In the genomic region with DNA sequence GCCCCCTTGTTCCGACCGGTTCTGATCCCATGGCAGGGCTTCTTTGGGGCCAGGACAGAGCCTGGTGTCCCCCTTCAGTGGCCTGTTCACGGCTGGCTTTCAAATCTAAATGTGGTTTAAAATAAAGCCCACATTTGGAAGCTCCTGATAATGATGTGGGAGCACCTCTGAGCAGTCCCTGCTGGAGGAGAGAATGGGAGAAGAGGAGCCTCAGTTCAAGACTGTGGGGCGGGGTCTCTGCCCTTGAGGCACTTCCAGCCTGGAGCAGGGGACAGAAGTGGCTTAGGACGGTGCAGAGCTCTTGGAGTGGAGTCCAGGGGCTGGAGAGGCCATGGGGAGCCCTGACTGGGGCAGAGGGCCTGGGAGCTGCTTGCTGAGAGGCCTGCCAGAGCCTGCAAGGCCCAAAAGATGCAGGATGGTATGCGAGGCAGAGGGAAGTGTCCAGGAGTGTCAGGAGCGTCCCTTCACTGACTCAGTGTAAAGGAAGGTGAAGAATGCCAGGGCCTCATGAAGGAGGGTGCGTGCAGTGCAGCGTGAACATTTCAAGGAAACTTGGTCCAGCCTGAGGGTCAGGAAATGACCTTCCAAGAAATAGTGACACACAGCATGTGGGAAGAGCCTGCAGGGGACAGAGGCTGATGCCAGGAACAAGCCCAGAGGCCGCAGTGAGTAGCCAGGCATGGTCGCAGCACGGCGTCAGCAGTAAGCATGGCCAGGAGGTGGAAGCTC, we compare ENCODE assay signal across 1 cellular context.
TF ChIP-seq lines count a peak whose summit lies in the region.

No MANE protein-coding gene starts in this region.

TF ChIP-seq in H1, 55 proteins besides CTCF, POLR2A, EP300 and RAD21:
- no peak for TF ChIP-seq GTF2F1 (IDR thresholded peaks at IDR 0.05; ENCODE audit: borderline replicate concordance, low read depth, low read length)
- no peak for TF ChIP-seq TAF1 (IDR thresholded peaks at IDR 0.05; ENCODE audit: low read depth, low read length)
- no peak for TF ChIP-seq POU5F1 (IDR thresholded peaks at IDR 0.05; ENCODE audit: low read depth, low read length)
- TF ChIP-seq, protein P1, sequence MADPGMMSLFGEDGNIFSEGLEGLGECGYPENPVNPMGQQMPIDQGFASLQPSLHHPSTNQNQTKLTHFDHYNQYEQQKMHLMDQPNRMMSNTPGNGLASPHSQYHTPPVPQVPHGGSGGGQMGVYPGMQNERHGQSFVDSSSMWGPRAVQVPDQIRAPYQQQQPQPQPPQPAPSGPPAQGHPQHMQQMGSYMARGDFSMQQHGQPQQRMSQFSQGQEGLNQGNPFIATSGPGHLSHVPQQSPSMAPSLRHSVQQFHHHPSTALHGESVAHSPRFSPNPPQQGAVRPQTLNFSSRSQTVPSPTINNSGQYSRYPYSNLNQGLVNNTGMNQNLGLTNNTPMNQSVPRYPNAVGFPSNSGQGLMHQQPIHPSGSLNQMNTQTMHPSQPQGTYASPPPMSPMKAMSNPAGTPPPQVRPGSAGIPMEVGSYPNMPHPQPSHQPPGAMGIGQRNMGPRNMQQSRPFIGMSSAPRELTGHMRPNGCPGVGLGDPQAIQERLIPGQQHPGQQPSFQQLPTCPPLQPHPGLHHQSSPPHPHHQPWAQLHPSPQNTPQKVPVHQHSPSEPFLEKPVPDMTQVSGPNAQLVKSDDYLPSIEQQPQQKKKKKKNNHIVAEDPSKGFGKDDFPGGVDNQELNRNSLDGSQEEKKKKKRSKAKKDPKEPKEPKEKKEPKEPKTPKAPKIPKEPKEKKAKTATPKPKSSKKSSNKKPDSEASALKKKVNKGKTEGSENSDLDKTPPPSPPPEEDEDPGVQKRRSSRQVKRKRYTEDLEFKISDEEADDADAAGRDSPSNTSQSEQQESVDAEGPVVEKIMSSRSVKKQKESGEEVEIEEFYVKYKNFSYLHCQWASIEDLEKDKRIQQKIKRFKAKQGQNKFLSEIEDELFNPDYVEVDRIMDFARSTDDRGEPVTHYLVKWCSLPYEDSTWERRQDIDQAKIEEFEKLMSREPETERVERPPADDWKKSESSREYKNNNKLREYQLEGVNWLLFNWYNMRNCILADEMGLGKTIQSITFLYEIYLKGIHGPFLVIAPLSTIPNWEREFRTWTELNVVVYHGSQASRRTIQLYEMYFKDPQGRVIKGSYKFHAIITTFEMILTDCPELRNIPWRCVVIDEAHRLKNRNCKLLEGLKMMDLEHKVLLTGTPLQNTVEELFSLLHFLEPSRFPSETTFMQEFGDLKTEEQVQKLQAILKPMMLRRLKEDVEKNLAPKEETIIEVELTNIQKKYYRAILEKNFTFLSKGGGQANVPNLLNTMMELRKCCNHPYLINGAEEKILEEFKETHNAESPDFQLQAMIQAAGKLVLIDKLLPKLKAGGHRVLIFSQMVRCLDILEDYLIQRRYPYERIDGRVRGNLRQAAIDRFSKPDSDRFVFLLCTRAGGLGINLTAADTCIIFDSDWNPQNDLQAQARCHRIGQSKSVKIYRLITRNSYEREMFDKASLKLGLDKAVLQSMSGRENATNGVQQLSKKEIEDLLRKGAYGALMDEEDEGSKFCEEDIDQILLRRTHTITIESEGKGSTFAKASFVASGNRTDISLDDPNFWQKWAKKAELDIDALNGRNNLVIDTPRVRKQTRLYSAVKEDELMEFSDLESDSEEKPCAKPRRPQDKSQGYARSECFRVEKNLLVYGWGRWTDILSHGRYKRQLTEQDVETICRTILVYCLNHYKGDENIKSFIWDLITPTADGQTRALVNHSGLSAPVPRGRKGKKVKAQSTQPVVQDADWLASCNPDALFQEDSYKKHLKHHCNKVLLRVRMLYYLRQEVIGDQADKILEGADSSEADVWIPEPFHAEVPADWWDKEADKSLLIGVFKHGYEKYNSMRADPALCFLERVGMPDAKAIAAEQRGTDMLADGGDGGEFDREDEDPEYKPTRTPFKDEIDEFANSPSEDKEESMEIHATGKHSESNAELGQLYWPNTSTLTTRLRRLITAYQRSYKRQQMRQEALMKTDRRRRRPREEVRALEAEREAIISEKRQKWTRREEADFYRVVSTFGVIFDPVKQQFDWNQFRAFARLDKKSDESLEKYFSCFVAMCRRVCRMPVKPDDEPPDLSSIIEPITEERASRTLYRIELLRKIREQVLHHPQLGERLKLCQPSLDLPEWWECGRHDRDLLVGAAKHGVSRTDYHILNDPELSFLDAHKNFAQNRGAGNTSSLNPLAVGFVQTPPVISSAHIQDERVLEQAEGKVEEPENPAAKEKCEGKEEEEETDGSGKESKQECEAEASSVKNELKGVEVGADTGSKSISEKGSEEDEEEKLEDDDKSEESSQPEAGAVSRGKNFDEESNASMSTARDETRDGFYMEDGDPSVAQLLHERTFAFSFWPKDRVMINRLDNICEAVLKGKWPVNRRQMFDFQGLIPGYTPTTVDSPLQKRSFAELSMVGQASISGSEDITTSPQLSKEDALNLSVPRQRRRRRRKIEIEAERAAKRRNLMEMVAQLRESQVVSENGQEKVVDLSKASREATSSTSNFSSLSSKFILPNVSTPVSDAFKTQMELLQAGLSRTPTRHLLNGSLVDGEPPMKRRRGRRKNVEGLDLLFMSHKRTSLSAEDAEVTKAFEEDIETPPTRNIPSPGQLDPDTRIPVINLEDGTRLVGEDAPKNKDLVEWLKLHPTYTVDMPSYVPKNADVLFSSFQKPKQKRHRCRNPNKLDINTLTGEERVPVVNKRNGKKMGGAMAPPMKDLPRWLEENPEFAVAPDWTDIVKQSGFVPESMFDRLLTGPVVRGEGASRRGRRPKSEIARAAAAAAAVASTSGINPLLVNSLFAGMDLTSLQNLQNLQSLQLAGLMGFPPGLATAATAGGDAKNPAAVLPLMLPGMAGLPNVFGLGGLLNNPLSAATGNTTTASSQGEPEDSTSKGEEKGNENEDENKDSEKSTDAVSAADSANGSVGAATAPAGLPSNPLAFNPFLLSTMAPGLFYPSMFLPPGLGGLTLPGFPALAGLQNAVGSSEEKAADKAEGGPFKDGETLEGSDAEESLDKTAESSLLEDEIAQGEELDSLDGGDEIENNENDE (IDR thresholded peaks at IDR 0.05; ENCODE audit: insufficient replicate concordance, low read length): no peak
- TF ChIP-seq TAF7 (optimal IDR thresholded peaks at IDR 0.05; ENCODE audit: borderline replicate concordance, low read depth, low read length): no peak
- TF ChIP-seq RBBP5 (IDR thresholded peaks at IDR 0.05; ENCODE audit: borderline replicate concordance, low read depth, low read length): no peak
